1 cellular context compared by ENCODE assay signal in genomic region chr10:6298428-6298827, GRCh38.
TF ChIP-seq lines count a peak whose summit lies in the region.

No MANE protein-coding gene starts in this region.

TF ChIP-seq in H1, 55 proteins besides CTCF, POLR2A, EP300 and RAD21 (continued from another document):
- 0 out of 2 replicates have a peak, but pooled peaks have one; percentile 38 for TF ChIP-seq KDM1A (IDR thresholded peaks at IDR 0.05; ENCODE audit: borderline replicate concordance, low read length)
- TF ChIP-seq SUZ12 (IDR thresholded peaks at IDR 0.05; ENCODE audit: low read length): no peak
- no peak for TF ChIP-seq POLR2AphosphoS5 (IDR thresholded peaks at IDR 0.05; ENCODE audit: low read depth, low read length)
- no peak for TF ChIP-seq SP4 (IDR thresholded peaks at IDR 0.05; ENCODE audit: low read length)
